8 cellular contexts compared by ENCODE assay signal in the genomic region with DNA sequence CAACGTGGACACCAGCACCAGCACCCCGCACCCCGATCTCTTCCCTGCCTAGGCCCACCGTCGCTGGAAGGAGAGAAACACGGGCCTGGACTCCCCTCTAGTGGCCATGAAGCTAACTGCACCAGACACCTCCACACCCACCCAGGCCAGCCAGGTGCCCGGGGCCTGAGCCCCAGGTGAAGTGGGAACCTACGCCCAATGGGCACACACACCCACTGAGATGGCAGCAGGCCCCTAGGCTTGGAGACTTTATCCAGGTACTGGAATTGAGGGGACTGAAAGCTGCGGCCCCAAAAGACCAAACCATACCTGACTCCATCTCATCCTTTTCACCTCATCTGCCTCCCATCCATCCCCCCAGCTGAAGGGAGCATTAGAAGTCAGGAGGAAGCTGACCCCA.
A peak's percentile ranks its signal among the peaks of the same experiment; 100 is the strongest.
DNase-seq lines count a peak whose midpoint lies in the region; ATAC-seq, FAIRE-seq and TF ChIP-seq lines count a peak whose summit lies in the region.

No MANE protein-coding gene starts in this region.

- H3K79me2 ChIP-seq in GM12878 (ENCODE audit: control insufficient read depth, insufficient read depth, low read length): no peaks in the 10 kb centered on the region

- POLR2A ChIA-PET in AG04450 (lab: Yijun Ruan, JAX) (no interaction called here), GM12878 (lab: Charles Lee) (interaction anchor here (0.6 kb wide), 1 partner anchor 1031 kb away, joined by 4 read pairs; no protein-coding TSS in a partner anchor)

- no peak for TF ChIP-seq EP300 in GM12878 (IDR thresholded peaks at IDR 0.05; ENCODE audit: borderline replicate concordance in 1 of 2, control insufficient read depth in 1 of 2, low read depth in 2 of 2, low read length in 2 of 2)

- no peak for DNase-seq in AG04450 (ENCODE audit: low read depth, low spot score)
- DNase-seq in MG63: peak; percentile 39
- DNase-seq in T-helper 9 cell: peak; percentile 37
- DNase-seq in GM12878 (ENCODE audit: low read depth, low spot score): no peak
- no peak for DNase-seq in kidney
- DNase-seq in stimulated activated CD4-positive, alpha-beta T cell treated with anti-CD3 and anti-CD28 coated beads, Interleukin-4, amount 100 ng/mL, for 24 hours: peak; percentile 56

- WGBS in GM12878 (ENCODE audit: insufficient coverage, insufficient replicate concordance, low lambda C conversion rate, missing lambda C conversion rate): 15% methylated on average over 9 of the region's 9 CpGs

- no peak overlapping the region for H3K27ac ChIP-seq in AG04450 (ENCODE audit: low read depth, low read length)
- H3K27ac ChIP-seq in GM12878 (ENCODE audit: control insufficient read depth, insufficient read depth): no peak overlapping the region
- H3K27ac ChIP-seq in kidney (ENCODE audit: low read depth in 2 of 2, low read length in 2 of 2): no peak overlapping the region

- FAIRE-seq in GM12878 (lab: Jason Lieb, UNC) (peak; percentile 87), kidney (lab: Jason Lieb, UNC) (no peak)

- no peak overlapping the region for H2AFZ ChIP-seq in GM12878 (ENCODE audit: control insufficient read depth, low read depth, low read length)

- H4K20me1 ChIP-seq in GM12878 (ENCODE audit: control insufficient read depth, insufficient read depth): no peaks in the 10 kb centered on the region

- intact Hi-C loops in GM12878 (cut with micrococcal nuclease; ENCODE audit: unreplicated experiment) (loop anchor here (1.0 to 5.0 kb wide), 3 partner anchors 177 to 1954 kb away; no protein-coding TSS in a partner anchor), kidney (cut with DNase I) (no loop called here)

- H3K9me3 ChIP-seq in AG04450 (ENCODE audit: control insufficient read depth, insufficient read depth, low read length) (no peaks in the 10 kb centered on the region), MG63 (no peaks in the 10 kb centered on the region), GM12878 (replicated peaks; ENCODE audit: control insufficient read depth, insufficient read depth, low read length) (no peaks in the 10 kb centered on the region), kidney (ENCODE audit: control insufficient read depth in 1 of 2, low read length in 2 of 2) (no peaks in the 10 kb centered on the region)

- H3K9ac ChIP-seq in GM12878 (ENCODE audit: control insufficient read depth, insufficient read depth, low read length): no peak overlapping the region
- no peak overlapping the region for H3K9ac ChIP-seq in kidney (ENCODE audit: low read length in 2 of 2)

- no TSS peak for BruUV-seq in GM12878 (replicated peaks; lab: Mats Ljungman, UMichigan)

- in situ Hi-C loops in GM12878 (cut with MboI): loop anchor here (5.0 to 10.0 kb wide), 2 partner anchors 239 to 1357 kb away; no protein-coding TSS in a partner anchor

- peak; percentile 85 for TF ChIP-seq RAD21 in GM12878 (IDR thresholded peaks at IDR 0.05; ENCODE audit: insufficient read depth, low read depth, low read length)

- CTCF ChIA-PET in AG04450 (lab: Charles Lee) (interaction anchor here (0.5 to 2.7 kb wide), 22 partner anchors 9 to 1958 kb away, joined by 3 to 16 read pairs (median 4); no protein-coding TSS in a partner anchor), GM12878 (lab: Yijun Ruan, JAX) (interaction anchor here (0.6 to 3.2 kb wide), 24 partner anchors 9 to 1367 kb away, joined by 3 to 24 read pairs (median 5); no protein-coding TSS in a partner anchor)

- H3K36me3 ChIP-seq in MG63 (no peaks in the 10 kb centered on the region), GM12878 (ENCODE audit: control insufficient read depth in 2 of 2, insufficient read depth in 2 of 2, low read length in 1 of 2) (no peaks in the 10 kb centered on the region), kidney (ENCODE audit: control insufficient read depth in 1 of 2, insufficient read depth in 2 of 2, low read length in 2 of 2) (no peaks in the 10 kb centered on the region)

- ATAC-seq in GM18511 (IDR thresholded peaks at IDR 0.05; ENCODE audit: unreplicated experiment): peak; percentile 68
- peak; percentile 94 for ATAC-seq in GM12878
- ATAC-seq in HG03108 (IDR thresholded peaks at IDR 0.05; ENCODE audit: unreplicated experiment): no peak

- H3K4me1 ChIP-seq in GM12878 (ENCODE audit: control insufficient read depth, insufficient read depth, low read length): no peaks in the 10 kb centered on the region
- H3K4me1 ChIP-seq in kidney (ENCODE audit: control insufficient read depth in 1 of 2, insufficient read depth in 1 of 2, low read depth in 1 of 2, low read length in 2 of 2): no peaks in the 10 kb centered on the region

- H3K27me3 ChIP-seq in AG04450 (ENCODE audit: control insufficient read depth, insufficient read depth, low read length): peaks cover 11% of the 10 kb centered on the region
- no peaks in the 10 kb centered on the region for H3K27me3 ChIP-seq in MG63
- H3K27me3 ChIP-seq in GM12878 (replicated peaks in 1 of 2; ENCODE audit: control insufficient read depth in 2 of 2, insufficient read depth in 2 of 2, low read length in 1 of 2): no peaks in the 10 kb centered on the region

- SMC1A ChIA-PET in GM12878 (lab: Charles Lee; ENCODE audit: uncharacterized antibody, unreplicated experiment): interaction anchor here (1.0 to 1.7 kb wide), 6 partner anchors 10 to 1366 kb away, joined by 3 to 5 read pairs (median 5); no protein-coding TSS in a partner anchor

- TF ChIP-seq POLR2A in GM12878 (IDR thresholded peaks at IDR 0.05; ENCODE audit: low read depth, low read length): no peak

- RAD21 ChIA-PET in GM12878 (lab: Charles Lee; ENCODE audit: unreplicated experiment): interaction anchor here (0.8 to 1.9 kb wide), 5 partner anchors 10 to 237 kb away, joined by 3 to 8 read pairs (median 6); no protein-coding TSS in a partner anchor

- no peak overlapping the region for H3K4me2 ChIP-seq in GM12878 (ENCODE audit: control insufficient read depth, insufficient read depth)

- TF ChIP-seq CTCF in AG04450 (IDR thresholded peaks at IDR 0.05; ENCODE audit: low read depth, low read length) (peak; percentile 87), GM12878 (IDR thresholded peaks at IDR 0.05 in 2 of 3, conservative IDR thresholded peaks at IDR 0.05 in 1 of 3; ENCODE audit: control insufficient read depth in 2 of 3, extremely low read depth in 1 of 3, insufficient read depth in 1 of 3, low read depth in 3 of 3, low read length in 3 of 3) (peak; percentile 79 to 94 (median 93)), kidney (IDR thresholded peaks at IDR 0.05; ENCODE audit: borderline replicate concordance, extremely low read depth, insufficient read depth) (peak; percentile 67)

- H3K4me3 ChIP-seq in AG04450 (ENCODE audit: low read depth, low read length) (no peak overlapping the region), MG63 (no peak overlapping the region), GM12878 (no peak overlapping the region), kidney (ENCODE audit: low read length in 2 of 2) (no peak overlapping the region)

TF ChIP-seq in GM12878, 131 proteins besides CTCF, POLR2A, EP300 and RAD21:
- no peak for TF ChIP-seq MYB (IDR thresholded peaks at IDR 0.05; ENCODE audit: borderline replicate concordance, low read depth, low read length)
- TF ChIP-seq PAX5 (IDR thresholded peaks at IDR 0.05; ENCODE audit: borderline replicate concordance, low read depth, low read length): no peak
- TF ChIP-seq PML (IDR thresholded peaks at IDR 0.05; ENCODE audit: low read length): no peak
- no peak for TF ChIP-seq KDM1A (IDR thresholded peaks at IDR 0.05; ENCODE audit: borderline replicate concordance)
- TF ChIP-seq DPF2 (IDR thresholded peaks at IDR 0.05): no peak
- TF ChIP-seq IRF4 (IDR thresholded peaks at IDR 0.05; ENCODE audit: low read depth, low read length): 0 out of 2 replicates have a peak, but pooled peaks have one; percentile 10
- no peak for TF ChIP-seq EZH2 (IDR thresholded peaks at IDR 0.05; ENCODE audit: borderline replicate concordance, control insufficient read depth, low read depth, low read length)
- TF ChIP-seq EGR1 (IDR thresholded peaks at IDR 0.05; ENCODE audit: borderline replicate concordance in 1 of 2, low read depth in 2 of 2, low read length in 2 of 2): no peak
- TF ChIP-seq SMC3 (IDR thresholded peaks at IDR 0.05; ENCODE audit: borderline replicate concordance, low read length): peak; percentile 71; the same call in 1 of the 2 replicates
- no peak for TF ChIP-seq IKZF2 (IDR thresholded peaks at IDR 0.05)
- no peak for TF ChIP-seq GABPA (IDR thresholded peaks at IDR 0.05; ENCODE audit: low read depth)
- TF ChIP-seq YY1 (IDR thresholded peaks at IDR 0.05; ENCODE audit: low read depth, low read length): 0 out of 2 replicates have a peak, but pooled peaks have one; percentile 33
- TF ChIP-seq CEBPZ (IDR thresholded peaks at IDR 0.05; ENCODE audit: low read depth, low read length): no peak
- no peak for TF ChIP-seq JUNB (IDR thresholded peaks at IDR 0.05)

Comparison
In these comparisons a context has a peak if more than half of its experiments do, and no peak if none do; other contexts are left out.
1. DNase-seq: peak in MG63 (single experiment), T-helper 9 cell (single experiment) and stimulated activated CD4-positive, alpha-beta T cell treated with anti-CD3 and anti-CD28 coated beads, Interleukin-4, amount 100 ng/mL, for 24 hours (single experiment); none in AG04450 (single experiment), GM12878 (single experiment) and kidney (single experiment).
2. Peak in every context shown above with its lines, with median percentiles within 50 percentile points of each other: CTCF ChIP-seq.